Comparison of ENCODE assay signal across 23 cellular contexts in the genomic region with DNA sequence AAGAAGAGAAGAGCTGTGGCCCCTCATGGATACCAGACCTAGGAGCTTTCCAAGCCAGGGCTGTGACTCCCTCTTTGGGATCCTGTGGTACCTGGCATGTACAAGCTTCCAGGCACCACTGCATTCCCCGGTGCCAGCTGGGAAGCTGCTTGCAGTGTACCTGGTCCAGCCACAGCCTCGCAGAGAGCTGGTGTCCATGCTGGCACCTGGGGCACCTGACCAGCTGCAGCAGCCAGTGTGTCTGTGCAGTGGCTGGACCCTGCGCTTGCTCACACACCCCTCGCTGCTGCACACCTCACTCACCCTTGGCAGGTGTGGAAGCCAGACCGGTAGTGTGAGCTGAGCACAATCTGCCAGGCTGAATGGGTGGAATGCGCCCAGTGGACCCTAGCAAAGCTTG.
DNase-seq lines count a peak whose midpoint lies in the region; ATAC-seq and TF ChIP-seq lines count a peak whose summit lies in the region.
"Had no signal": no experiment of that assay in that cellular context is flagged by ENCODE, and none has a peak within 500 bp of the region (broad histone marks: within the 10 kb centered on the region; RNA-seq: fewer than 3 reads in every experiment).

No MANE protein-coding gene starts in this region.

- no peaks in the 10 kb centered on the region; the same call in 1 of the 2 replicates for H3K27me3 Mint-ChIP-seq in HFFc6 (ENCODE audit: insufficient read depth)
- H3K27me3 Mint-ChIP-seq: activated B cell treated with CpG ODN at 0.5 μM for 24 hours; activated CD4-positive, alpha-beta memory T cell treated with anti-CD3 and anti-CD28 coated beads for 36 hours; CD4-positive, alpha-beta T cell had no signal

- H3K36me3 ChIP-seq in esophagus muscularis mucosa (no peaks in the 10 kb centered on the region), muscle layer of colon (ENCODE audit: insufficient read depth, low read length) (no peaks in the 10 kb centered on the region), transverse colon (no peaks in the 10 kb centered on the region)
- H3K36me3 ChIP-seq: brain microvascular endothelial cell, heart left ventricle had no signal

- H3K4me3 ChIP-seq in esophagus muscularis mucosa (no peak overlapping the region), muscle layer of colon (ENCODE audit: low read depth in 1 of 2, low read length in 2 of 2) (no peak overlapping the region), transverse colon (no peak overlapping the region)
- H3K4me3 ChIP-seq: heart left ventricle, lung had no signal

- H3K27me3 ChIP-seq in esophagus muscularis mucosa (no peaks in the 10 kb centered on the region), muscle layer of colon (ENCODE audit: control insufficient read depth in 1 of 2, insufficient read depth in 2 of 2, low read length in 2 of 2) (no peaks in the 10 kb centered on the region), transverse colon (no peaks in the 10 kb centered on the region)
- H3K27me3 ChIP-seq: brain microvascular endothelial cell, heart left ventricle had no signal

- no peak for DNase-seq in HFFc6
- DNase-seq in esophagus muscularis mucosa (ENCODE audit: extremely low spot score): no peak
- no peak for DNase-seq in transverse colon
- DNase-seq in NCI-H2196 (lab: John Stamatoyannopoulos, UW; ENCODE audit: unreplicated experiment): no peak
- DNase-seq: activated B cell treated with CpG ODN at 0.5 μM for 24 hours; activated CD4-positive, alpha-beta memory T cell treated with anti-CD3 and anti-CD28 coated beads for 36 hours; activated effector memory CD4-positive, alpha-beta T cell treated with anti-CD3 and anti-CD28 coated beads, Interleukin-2, amount 50 U/mL, for 16 hours; activated naive CD8-positive, alpha-beta T cell treated with anti-CD3 and anti-CD28 coated beads, Interleukin-2, amount 50 U/mL, for 24 hours; activated T-cell treated with anti-CD3 and anti-CD28 coated beads for 4 hours; CD4-positive, alpha-beta T cell; cortex of kidney; immature natural killer cell; KBM-7; NCI-H526 treated with DMSO at 0.1 percent for 48 hours; RPMI8226; stimulated activated CD4-positive, alpha-beta T cell treated with anti-CD3 and anti-CD28 coated beads, Interleukin-12 subunit alpha, Interleukin-12 subunit beta, amount 100 ng/mL, for 4 hours; stimulated activated CD4-positive, alpha-beta T cell treated with anti-CD3 and anti-CD28 coated beads, Interleukin-4, amount 100 ng/mL, for 4 hours had no signal

- in situ Hi-C loops in transverse colon (cut with MboI; ENCODE audit: low pct_ligation_motif_present in 1 of 4, low pct_unique_long_range_greater_than_20kb in 1 of 4, low sequenced_read_pairs in 3 of 4): no loop called here

- H3K27ac Mint-ChIP-seq in HFFc6: peak overlapping the region; percentile 58; the same call in 1 of the 2 replicates
- H3K27ac Mint-ChIP-seq: activated B cell treated with CpG ODN at 0.5 μM for 24 hours; activated CD4-positive, alpha-beta memory T cell treated with anti-CD3 and anti-CD28 coated beads for 36 hours; activated naive CD8-positive, alpha-beta T cell treated with anti-CD3 and anti-CD28 coated beads, Interleukin-2, amount 50 U/mL, for 24 hours; CD4-positive, alpha-beta T cell; immature natural killer cell had no signal

- peak overlapping the region; percentile 50 to 75 (median 71) for H3K27ac ChIP-seq in esophagus muscularis mucosa (replicated peaks in 1 of 4)
- peak overlapping the region; percentile 60 for H3K27ac ChIP-seq in muscle layer of colon (ENCODE audit: low read depth, low read length)
- peak overlapping the region; percentile 5 to 58 (median 38) for H3K27ac ChIP-seq in transverse colon

- no peak overlapping the region for H3K9ac ChIP-seq in muscle layer of colon (ENCODE audit: low read length)

- intact Hi-C loops in esophagus muscularis mucosa (cut with DNase I): loop anchor here (5.0 kb wide), 1 partner anchor 193 kb away; a partner anchor contains a TSS
- intact Hi-C loops in transverse colon (cut with DNase I; ENCODE audit: low total_unique reads): no loop called here

- WGBS in esophagus muscularis mucosa: 92% methylated on average over 2 of the region's 6 CpGs
- 90% methylated on average over 6 of the region's 6 CpGs; no CpG with 5 or more reads in 1 of the 2 donors for WGBS in transverse colon (ENCODE audit: low coverage in 1 of 2), 2 donors

- H3K9me3 Mint-ChIP-seq in HFFc6: no peaks in the 10 kb centered on the region; the same call in 1 of the 2 replicates
- H3K9me3 Mint-ChIP-seq: activated B cell treated with CpG ODN at 0.5 μM for 24 hours; activated CD4-positive, alpha-beta memory T cell treated with anti-CD3 and anti-CD28 coated beads for 36 hours; activated naive CD8-positive, alpha-beta T cell treated with anti-CD3 and anti-CD28 coated beads, Interleukin-2, amount 50 U/mL, for 24 hours; CD4-positive, alpha-beta T cell; immature natural killer cell had no signal

- H3K36me3 Mint-ChIP-seq in HFFc6 (ENCODE audit: low read depth): no peaks in the 10 kb centered on the region
- H3K36me3 Mint-ChIP-seq: activated CD4-positive, alpha-beta memory T cell treated with anti-CD3 and anti-CD28 coated beads for 36 hours; immature natural killer cell had no signal

- TF ChIP-seq EP300 in esophagus muscularis mucosa (IDR thresholded peaks at IDR 0.05): no peak
- no peak for TF ChIP-seq EP300 in transverse colon (IDR thresholded peaks at IDR 0.05; ENCODE audit: low read depth)

- TF ChIP-seq POLR2A in esophagus muscularis mucosa (IDR thresholded peaks at IDR 0.05; ENCODE audit: low read depth): no peak
- TF ChIP-seq POLR2A in transverse colon (IDR thresholded peaks at IDR 0.05): no peak

- peaks cover 21% of the 10 kb centered on the region; the same call in 1 of the 2 replicates for H3K4me1 Mint-ChIP-seq in HFFc6 (ENCODE audit: low read depth)
- H3K4me1 Mint-ChIP-seq: activated B cell treated with CpG ODN at 0.5 μM for 24 hours; activated naive CD8-positive, alpha-beta T cell treated with anti-CD3 and anti-CD28 coated beads, Interleukin-2, amount 50 U/mL, for 24 hours had no signal

- ATAC-seq in GM21576 (IDR thresholded peaks at IDR 0.05; ENCODE audit: unreplicated experiment) (no peak), GM19351 (IDR thresholded peaks at IDR 0.05; ENCODE audit: unreplicated experiment) (no peak)
- ATAC-seq: activated naive CD8-positive, alpha-beta T cell treated with anti-CD3 and anti-CD28 coated beads, Interleukin-2, amount 50 U/mL, for 24 hours had no signal

- TF ChIP-seq CTCF in HFFc6 (IDR thresholded peaks at IDR 0.05) (no peak), esophagus muscularis mucosa (IDR thresholded peaks at IDR 0.05) (no peak), transverse colon (IDR thresholded peaks at IDR 0.05) (no peak)

- no peak overlapping the region for H3K4me3 Mint-ChIP-seq in HFFc6
- H3K4me3 Mint-ChIP-seq: activated B cell treated with CpG ODN at 0.5 μM for 24 hours; activated CD4-positive, alpha-beta memory T cell treated with anti-CD3 and anti-CD28 coated beads for 36 hours; activated naive CD8-positive, alpha-beta T cell treated with anti-CD3 and anti-CD28 coated beads, Interleukin-2, amount 50 U/mL, for 24 hours; CD4-positive, alpha-beta T cell; immature natural killer cell had no signal

- H3K9me3 ChIP-seq in esophagus muscularis mucosa (no peaks in the 10 kb centered on the region), muscle layer of colon (ENCODE audit: low read length) (no peaks in the 10 kb centered on the region), transverse colon (no peaks in the 10 kb centered on the region)
- H3K9me3 ChIP-seq: heart left ventricle had no signal

- peaks cover 5 to 35% (median 26%) of the 10 kb centered on the region in 4 donors for H3K4me1 ChIP-seq in esophagus muscularis mucosa
- peaks cover 19% of the 10 kb centered on the region for H3K4me1 ChIP-seq in muscle layer of colon (ENCODE audit: insufficient read depth, low read length)
- H3K4me1 ChIP-seq in transverse colon: peaks cover 10 to 18% (median 12%) of the 10 kb centered on the region in 4 donors
